In genomic region chr11:77270921-77271320, GRCh38 we compare ENCODE assay signal across 11 cellular contexts. TPM values are rescaled to one million over a fixed set of nuclear protein-coding genes. Genes with fewer than 3 reads are reported as not detected.
"Had no signal": no experiment of that assay in that cellular context is flagged by ENCODE, and none has a peak within 500 bp of the region (broad histone marks: within the 10 kb centered on the region; RNA-seq: fewer than 3 reads in every experiment).

No MANE protein-coding gene starts in this region.

- H3K4me1 ChIP-seq: HAP-1 had no signal

- H2AFZ ChIP-seq: GM23248 had no signal

- H3K4me2 ChIP-seq: GM23338 had no signal

- H3K9me3 ChIP-seq: HAP-1 had no signal

- H3K4me3 Mint-ChIP-seq: GM23338, H9, HFFc6 had no signal

- H3K27ac ChIP-seq: GM23248 had no signal

- H3K4me1 Mint-ChIP-seq: GM23338, H9 had no signal

- H3K4me3 ChIP-seq: GM23248, GM23338, HAP-1 had no signal

- H3K9ac ChIP-seq: GM23248 had no signal

- H3K9me3 Mint-ChIP-seq: GM23338, H9, HFFc6 had no signal

- H3K36me3 ChIP-seq: HAP-1 had no signal

- DNase-seq: GM23248, GOT3, H7, H9, HCEC 1CT, HFFc6 had no signal

- ATAC-seq: GM23338, HCT116 had no signal

- H3K27ac Mint-ChIP-seq: GM23338, H9, HFFc6 had no signal

RNA-seq across cellular contexts. Expression of gene GDPD4, which starts 30.6 kb away (rescaled TPM):
- total RNA-seq: GM23248, GM23338, H1, H4, H7, H9, HFFc6 had no signal
- polyA plus RNA-seq: GM23248, GM23338, H1 had no signal
